8 cellular contexts compared by ENCODE assay signal in genomic region chr14:24339284-24340151, GRCh38. TPM values are rescaled to one million over a fixed set of nuclear protein-coding genes. Genes with fewer than 3 reads are reported as not detected.
DNase-seq lines count a peak whose midpoint lies in the region; ATAC-seq and TF ChIP-seq lines count a peak whose summit lies in the region.

RIPK3 (minus strand) TSS chr14:24339991; CDS start chr14:24339826, 165 bp downstream.

- H3K4me3 Mint-ChIP-seq in memory B cell = peak within 1 kb of the TSS; percentile 91

- peaks cover 25% of the 10 kb centered on the region for H3K36me3 Mint-ChIP-seq in memory B cell

- DNase-seq in T-helper 9 cell (peak; percentile 54), cardiac fibroblast (ENCODE audit: low read depth in 2 of 2) (no peak), memory B cell (ENCODE audit: low spot score in 2 of 2) (peak; percentile 58 to 61), A172 (ENCODE audit: low spot score) (no peak), NCI-H82 treated with DMSO at 0.1 percent for 48 hours (lab: John Stamatoyannopoulos, UW; ENCODE audit: unreplicated experiment) (no peak)
- DNase-seq in stimulated activated CD8-positive, alpha-beta memory T cell treated with anti-CD3 and anti-CD28 coated beads, Interleukin-7, amount 100 ng/mL, for 4 hours (ENCODE audit: low read depth in 2 of 2) = peak; percentile 28 to 53

- H3K9me3 Mint-ChIP-seq in memory B cell = no peaks in the 10 kb centered on the region

- ATAC-seq in GM18870 (IDR thresholded peaks at IDR 0.05; ENCODE audit: unreplicated experiment) (peak; percentile 71), HG03045 (IDR thresholded peaks at IDR 0.05; ENCODE audit: unreplicated experiment) (peak; percentile 83), memory B cell (ENCODE audit: low read depth) (peak; percentile 96)

- no peak for TF ChIP-seq CTCF in cardiac fibroblast (IDR thresholded peaks at IDR 0.05; ENCODE audit: low read depth, low read length)

- peaks cover 20% of the 10 kb centered on the region for H3K4me1 Mint-ChIP-seq in memory B cell

- peak within 1 kb of the TSS; percentile 8 to 31 for H3K4me3 ChIP-seq in cardiac fibroblast (replicated peaks in 1 of 2; ENCODE audit: low read depth in 2 of 2, low read length in 2 of 2)

- peaks cover 9% of the 10 kb centered on the region for H3K27me3 Mint-ChIP-seq in memory B cell

- peak within 1 kb of the TSS; percentile 78 for H3K27ac Mint-ChIP-seq in memory B cell

RNA-seq across cellular contexts. Expression of gene RIPK3, which starts in this region (rescaled TPM):
- not detected in 2 replicates for total RNA-seq in A172 (2014; rRNA removed; shearing (Covaris generic))

Comparison
In these comparisons a context has a peak if more than half of its experiments do, and no peak if none do; other contexts are left out.
1. DNase-seq: peak in T-helper 9 cell (single experiment), memory B cell (2 of 2) and stimulated activated CD8-positive, alpha-beta memory T cell treated with anti-CD3 and anti-CD28 coated beads, Interleukin-7, amount 100 ng/mL, for 4 hours (2 of 2); none in cardiac fibroblast (0 of 2), A172 (single experiment) and NCI-H82 treated with DMSO at 0.1 percent for 48 hours (single experiment).
2. Peak in every context shown above with its lines, with median percentiles within 50 percentile points of each other: ATAC-seq.